Comparison of ENCODE assay signal across 1 cellular context in the genomic region with DNA sequence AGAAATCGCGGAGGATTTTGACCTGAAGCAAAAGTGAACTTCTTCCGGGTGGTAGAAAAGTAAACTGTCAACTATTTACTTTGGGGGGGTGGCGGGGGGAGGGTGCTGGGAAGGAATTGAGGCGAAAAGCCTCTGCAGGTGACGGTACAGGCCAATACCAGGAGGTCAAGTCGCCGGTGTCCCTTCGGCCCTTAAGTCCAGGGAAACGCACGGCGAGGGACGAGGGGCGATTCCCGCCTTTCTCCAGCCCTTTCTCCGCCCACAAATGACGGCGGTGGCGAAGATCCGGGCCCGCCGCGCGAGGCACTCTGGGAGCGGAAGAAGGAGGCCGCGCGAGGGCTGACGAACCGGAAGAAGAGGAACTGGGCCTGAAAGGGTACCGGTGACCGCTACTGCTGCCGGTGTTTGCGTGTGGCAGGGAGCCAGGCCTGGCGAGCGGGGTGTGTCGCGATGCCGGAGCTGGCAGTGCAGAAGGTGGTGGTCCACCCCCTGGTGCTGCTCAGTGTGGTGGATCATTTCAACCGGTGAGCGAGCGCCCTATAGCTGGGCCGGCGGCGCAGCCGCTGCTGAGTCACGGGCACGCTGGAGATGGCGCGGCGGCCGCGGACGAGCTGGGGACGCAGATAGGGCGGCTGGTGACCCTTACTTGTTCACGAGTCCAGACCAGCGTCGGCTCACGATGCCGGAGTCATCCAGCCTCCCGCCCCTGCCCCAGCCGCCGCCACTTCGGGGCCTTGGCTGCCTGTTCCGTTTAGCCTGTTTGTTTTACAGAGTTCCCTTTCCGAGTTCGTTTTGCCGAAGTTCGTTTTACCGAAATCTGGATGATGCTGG.
TF ChIP-seq lines count a peak whose summit lies in the region.

Gene PSMD7, plus strand, starts transcription at position 350 of the 831 bp plus-strand sequence. Its CDS starts 101 bp downstream, at position 451.

TF ChIP-seq in HepG2, 621 proteins besides CTCF, POLR2A, EP300 and RAD21 (continued from another document and continues in another):
- no peak for TF ChIP-seq ZNF318 (CRISPR knock-in tag; IDR thresholded peaks at IDR 0.05)
- TF ChIP-seq NKX3-1 (CRISPR knock-in tag; IDR thresholded peaks at IDR 0.05), result 0 out of 2 replicates have a peak, but pooled peaks have one; percentile 75
- peak; percentile 61 for TF ChIP-seq ZNF12 (CRISPR knock-in tag; IDR thresholded peaks at IDR 0.05)
- TF ChIP-seq ZNF30 (CRISPR knock-in tag; IDR thresholded peaks at IDR 0.05), result peak; percentile 94
- TF ChIP-seq ZNF674 (CRISPR knock-in tag; IDR thresholded peaks at IDR 0.05; ENCODE audit: low read depth), result peak; percentile 96
- no peak for TF ChIP-seq PCBP2 (optimal IDR thresholded peaks at IDR 0.05; ENCODE audit: low read depth, low read length, poor library complexity, severe bottlenecking)
- TF ChIP-seq REL (CRISPR knock-in tag; conservative IDR thresholded peaks at IDR 0.05), result 0 out of 2 replicates have a peak, but pooled peaks have one; percentile 51
- TF ChIP-seq ZBED4 (CRISPR knock-in tag; IDR thresholded peaks at IDR 0.05; ENCODE audit: borderline replicate concordance), result peak; percentile 99
- no peak for TF ChIP-seq TP53 (CRISPR knock-in tag; conservative IDR thresholded peaks at IDR 0.05)
- TF ChIP-seq KDM2A (CRISPR knock-in tag; IDR thresholded peaks at IDR 0.05; ENCODE audit: borderline replicate concordance, low read depth), result peak; percentile 98
- TF ChIP-seq ZNF501 (CRISPR knock-in tag; IDR thresholded peaks at IDR 0.05), result peak; percentile 98
- TF ChIP-seq ZNF230 (CRISPR knock-in tag; IDR thresholded peaks at IDR 0.05), result peak; percentile 96
- peak; percentile 99 for TF ChIP-seq BRD4 (CRISPR knock-in tag; IDR thresholded peaks at IDR 0.05)
- no peak; the same call in 1 of the 2 replicates for TF ChIP-seq LBX2 (CRISPR knock-in tag; IDR thresholded peaks at IDR 0.05; ENCODE audit: borderline replicate concordance)
- TF ChIP-seq HMGA1 (CRISPR knock-in tag; conservative IDR thresholded peaks at IDR 0.05), result no peak
- peak; percentile 95 for TF ChIP-seq TAF1 (CRISPR knock-in tag; IDR thresholded peaks at IDR 0.05)
- TF ChIP-seq ZNF615 (CRISPR knock-in tag; IDR thresholded peaks at IDR 0.05; ENCODE audit: borderline replicate concordance), result 0 out of 2 replicates have a peak, but pooled peaks have one; percentile 22
- TF ChIP-seq MTA1 (CRISPR knock-in tag; IDR thresholded peaks at IDR 0.05; ENCODE audit: borderline replicate concordance), result peak; percentile 80; the same call in 1 of the 2 replicates
- peak; percentile 96; the same call in 1 of the 2 replicates for TF ChIP-seq ZNF136 (CRISPR knock-in tag; IDR thresholded peaks at IDR 0.05; ENCODE audit: low read depth)
- TF ChIP-seq PBX3 (CRISPR knock-in tag; IDR thresholded peaks at IDR 0.05; ENCODE audit: borderline replicate concordance), result no peak
- no peak for TF ChIP-seq ZNF44 (CRISPR knock-in tag; IDR thresholded peaks at IDR 0.05)
- TF ChIP-seq MYC (CRISPR knock-in tag; IDR thresholded peaks at IDR 0.05; ENCODE audit: borderline replicate concordance), result peak; percentile 87
- no peak for TF ChIP-seq TAF15 (IDR thresholded peaks at IDR 0.05; ENCODE audit: low read depth, low read length, poor library complexity, severe bottlenecking)
- TF ChIP-seq HOXD1 (CRISPR knock-in tag; IDR thresholded peaks at IDR 0.05), result 0 out of 2 replicates have a peak, but pooled peaks have one; percentile 32
- no peak; the same call in none of the 2 replicates for TF ChIP-seq HMG20B (CRISPR knock-in tag; conservative IDR thresholded peaks at IDR 0.05)
- TF ChIP-seq DMAP1 (CRISPR knock-in tag; IDR thresholded peaks at IDR 0.05), result peak; percentile 100
- peak; percentile 96 for TF ChIP-seq ZNF276 (CRISPR knock-in tag; IDR thresholded peaks at IDR 0.05; ENCODE audit: low read depth)
- TF ChIP-seq ZNF253 (CRISPR knock-in tag; IDR thresholded peaks at IDR 0.05; ENCODE audit: borderline replicate concordance), result peak; percentile 77; the same call in 1 of the 2 replicates
- TF ChIP-seq, protein P1, sequence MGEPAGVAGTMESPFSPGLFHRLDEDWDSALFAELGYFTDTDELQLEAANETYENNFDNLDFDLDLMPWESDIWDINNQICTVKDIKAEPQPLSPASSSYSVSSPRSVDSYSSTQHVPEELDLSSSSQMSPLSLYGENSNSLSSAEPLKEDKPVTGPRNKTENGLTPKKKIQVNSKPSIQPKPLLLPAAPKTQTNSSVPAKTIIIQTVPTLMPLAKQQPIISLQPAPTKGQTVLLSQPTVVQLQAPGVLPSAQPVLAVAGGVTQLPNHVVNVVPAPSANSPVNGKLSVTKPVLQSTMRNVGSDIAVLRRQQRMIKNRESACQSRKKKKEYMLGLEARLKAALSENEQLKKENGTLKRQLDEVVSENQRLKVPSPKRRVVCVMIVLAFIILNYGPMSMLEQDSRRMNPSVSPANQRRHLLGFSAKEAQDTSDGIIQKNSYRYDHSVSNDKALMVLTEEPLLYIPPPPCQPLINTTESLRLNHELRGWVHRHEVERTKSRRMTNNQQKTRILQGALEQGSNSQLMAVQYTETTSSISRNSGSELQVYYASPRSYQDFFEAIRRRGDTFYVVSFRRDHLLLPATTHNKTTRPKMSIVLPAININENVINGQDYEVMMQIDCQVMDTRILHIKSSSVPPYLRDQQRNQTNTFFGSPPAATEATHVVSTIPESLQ (CRISPR knock-in tag; conservative IDR thresholded peaks at IDR 0.05), result no peak; the same call in 1 of the 2 replicates
- TF ChIP-seq CSRNP1 (CRISPR knock-in tag; IDR thresholded peaks at IDR 0.05), result peak; percentile 99
- peak; percentile 91 for TF ChIP-seq MEF2D (CRISPR knock-in tag; IDR thresholded peaks at IDR 0.05)
- TF ChIP-seq MTF2 (CRISPR knock-in tag; IDR thresholded peaks at IDR 0.05; ENCODE audit: borderline replicate concordance), result peak; percentile 86; the same call in 1 of the 2 replicates
- TF ChIP-seq ZNF713 (CRISPR knock-in tag; IDR thresholded peaks at IDR 0.05), result no peak
